In genomic region chr6:40588070-40588384, GRCh38 we compare ENCODE assay signal across 9 cellular contexts. TPM values are rescaled to one million over a fixed set of nuclear protein-coding genes. Genes with fewer than 3 reads are reported as not detected.
DNase-seq lines count a peak whose midpoint lies in the region; ATAC-seq, FAIRE-seq and TF ChIP-seq lines count a peak whose summit lies in the region.
"Had no signal": no experiment of that assay in that cellular context is flagged by ENCODE, and none has a peak within 500 bp of the region (broad histone marks: within the 10 kb centered on the region; RNA-seq: fewer than 3 reads in every experiment).

No MANE protein-coding gene starts in this region.

- POLR2A ChIA-PET in HEK293T (lab: Yijun Ruan, JAX): interaction anchor here (0.9 kb wide), 1 partner anchor 12 kb away, joined by 3 read pairs; no protein-coding TSS in a partner anchor

- H3K9ac ChIP-seq in neural cell (ENCODE audit: low read length): peak overlapping the region; percentile 75

- intact Hi-C loops in dorsolateral prefrontal cortex (cut with DNase I): loop anchor here (10.0 kb wide), 3 partner anchors 173 to 263 kb away; no protein-coding TSS in a partner anchor

- peak; percentile 44 for TF ChIP-seq CTCF in 22Rv1 (IDR thresholded peaks at IDR 0.05)
- TF ChIP-seq CTCF in dorsolateral prefrontal cortex (IDR thresholded peaks at IDR 0.05 in 54 of 56, conservative IDR thresholded peaks at IDR 0.05 in 2 of 56; ENCODE audit: low read depth in 1 of 56, partially characterized antibody in 56 of 56): peak in 8 of 56 donors; percentile 1 to 48 (median 8)
- TF ChIP-seq CTCF in neural cell (IDR thresholded peaks at IDR 0.05; ENCODE audit: poor library complexity, severe bottlenecking): peak; percentile 54
- no peak for TF ChIP-seq CTCF in D721Med (IDR thresholded peaks at IDR 0.05; ENCODE audit: insufficient read depth, missing control alignments)

- H3K9me2 ChIP-seq in neural cell (ENCODE audit: insufficient read depth, low read length): no peaks in the 10 kb centered on the region

- no peak overlapping the region for H3K4me2 ChIP-seq in neural cell (ENCODE audit: low read length)

- no peak for ATAC-seq in esophagus mucosa

- no peak for TF ChIP-seq EP300 in neural cell (conservative IDR thresholded peaks at IDR 0.05; ENCODE audit: poor library complexity, severe bottlenecking)

- CTCF ChIA-PET in HEK293T (lab: Yijun Ruan, JAX): interaction anchor here (0.5 to 1.2 kb wide), 3 partner anchors 16 to 241 kb away, joined by 3 to 4 read pairs (median 3); no protein-coding TSS in a partner anchor

- H3K4me3 ChIP-seq in dorsolateral prefrontal cortex (peak overlapping the region; percentile 42 to 80 (median 64)), neural cell (ENCODE audit: low read length) (peak overlapping the region; percentile 90), SJCRH30 (no peak overlapping the region)

- peaks cover 0 to 4% (median 0%) of the 10 kb centered on the region in 45 donors for H3K27me3 ChIP-seq in dorsolateral prefrontal cortex
- peaks cover 20% of the 10 kb centered on the region for H3K27me3 ChIP-seq in neural cell (ENCODE audit: insufficient read depth, low read depth, low read length)
- no peaks in the 10 kb centered on the region for H3K27me3 ChIP-seq in SJCRH30

- H3K79me2 ChIP-seq in neural cell (replicated peaks; ENCODE audit: insufficient read depth, low read length): peaks cover 15% of the 10 kb centered on the region

- no peak for FAIRE-seq in D721Med (lab: Jason Lieb, UNC)

- H3K36me3 ChIP-seq in neural cell (ENCODE audit: insufficient read depth, low read length): no peaks in the 10 kb centered on the region
- H3K36me3 ChIP-seq in SJCRH30: no peaks in the 10 kb centered on the region
- H3K36me3 ChIP-seq: MG63 had no signal

- H2AFZ ChIP-seq in neural cell (ENCODE audit: low read depth, low read length): no peak overlapping the region

- H3K4me1 ChIP-seq in SJCRH30: no peaks in the 10 kb centered on the region

- no peaks in the 10 kb centered on the region for H4K20me1 ChIP-seq in neural cell (ENCODE audit: insufficient read depth)

- H3K27ac ChIP-seq in 22Rv1: no peak overlapping the region
- peak overlapping the region in 51 of 59 donors; percentile 20 to 90 (median 76) for H3K27ac ChIP-seq in dorsolateral prefrontal cortex
- no peak overlapping the region for H3K27ac ChIP-seq in neural cell (ENCODE audit: low read length)
- no peak overlapping the region for H3K27ac ChIP-seq in SJCRH30

- H3K9me3 ChIP-seq in neural cell (ENCODE audit: low read length) (no peaks in the 10 kb centered on the region), SJCRH30 (replicated peaks) (no peaks in the 10 kb centered on the region)
- H3K9me3 ChIP-seq: MG63 had no signal

- TF ChIP-seq RAD21 in neural cell (conservative IDR thresholded peaks at IDR 0.05): no peak

- no peaks in the 10 kb centered on the region for H3F3A ChIP-seq in neural cell (ENCODE audit: insufficient read depth, low read length, poor library complexity, severe bottlenecking)

- DNase-seq in HEK293T (ENCODE audit: extremely low spot score) (no peak), dorsolateral prefrontal cortex (no peak), SJCRH30 (no peak), D721Med (ENCODE audit: insufficient read length, low spot score) (no peak), SKM-1 (lab: John Stamatoyannopoulos, UW; ENCODE audit: unreplicated experiment) (no peak)

TF ChIP-seq in HEK293T, 16 proteins besides CTCF, POLR2A, EP300 and RAD21:
- TF ChIP-seq L3MBTL2 (conservative IDR thresholded peaks at IDR 0.05) (0 out of 2 replicates have a peak, but pooled peaks have one; percentile 22), SP1 (IDR thresholded peaks at IDR 0.05) (no peak)

TF ChIP-seq in neural cell, 6 proteins besides CTCF, POLR2A, EP300 and RAD21:
- TF ChIP-seq SMC3 (conservative IDR thresholded peaks at IDR 0.05; ENCODE audit: poor library complexity): peak; percentile 2
- no peak for TF ChIP-seq EZH2 (IDR thresholded peaks at IDR 0.05; ENCODE audit: borderline replicate concordance, insufficient read depth, low read length, poor library complexity, severe bottlenecking)
- TF ChIP-seq TAF1 (IDR thresholded peaks at IDR 0.05; ENCODE audit: low read depth): no peak
- TF ChIP-seq REST (IDR thresholded peaks at IDR 0.05; ENCODE audit: borderline replicate concordance): no peak
- TF ChIP-seq POLR2AphosphoS5 (IDR thresholded peaks at IDR 0.05): no peak
- no peak for TF ChIP-seq MXI1 (conservative IDR thresholded peaks at IDR 0.05; ENCODE audit: poor library complexity, severe bottlenecking)
TF ChIP-seq in neural cell: peak in this region for 1.

RNA-seq across cellular contexts. Expression of gene LRFN2, which starts 0.9 kb away (rescaled TPM):
- 10 to 100 TPM in 119 of 120 experiments, 1 to 10 TPM in 1; 7.1 to 43.1 (median 29.0) TPM for total RNA-seq in dorsolateral prefrontal cortex
- 14.8 and 16.8 TPM in 2 replicates for polyA plus RNA-seq in neural cell
- polyA minus RNA-seq in neural cell: 63.2 and 66.0 TPM in 2 replicates
- not detected in 2 replicates for total RNA-seq in SJCRH30 (2014; rRNA removed; shearing (Covaris generic))
- 0.32 TPM for total RNA-seq in esophagus mucosa

Comparison
In these comparisons a context has a peak if more than half of its experiments do, and no peak if none do; other contexts are left out.
1. H3K27ac ChIP-seq: peak in dorsolateral prefrontal cortex (51 of 59); none in 22Rv1 (single experiment), neural cell (single experiment) and SJCRH30 (single experiment).